In genomic region chr3:128749035-128749434, GRCh38 we compare ENCODE assay signal across 18 cellular contexts.
"Had no signal": no experiment of that assay in that cellular context is flagged by ENCODE, and none has a peak within 500 bp of the region (broad histone marks: within the 10 kb centered on the region; RNA-seq: fewer than 3 reads in every experiment).

No MANE protein-coding gene starts in this region.

- H3K27ac ChIP-seq: body of pancreas, tibial nerve had no signal

- FAIRE-seq: colon, TTC549 had no signal

- H3K9me3 ChIP-seq: body of pancreas had no signal

- H3K9me3 Mint-ChIP-seq: activated naive CD8-positive, alpha-beta T cell treated with anti-CD3 and anti-CD28 coated beads, Interleukin-2, amount 10 ng/mL, durations not matched to agents 7 days and 5 days; activated T-helper 2 cell treated with anti-CD3 and anti-CD28 coated beads, Interferon-gamma antibody, Interleukin-2, Interleukin-4, amounts not matched to agents 10 μg/mL and 5 μg/mL and 100 μg/mL, durations not matched to agents 14 hours and 24 hours and 36 hours; naive thymus-derived CD8-positive, alpha-beta T cell; T-helper 2 cell treated with Interferon-gamma antibody and Interleukin-4, amounts not matched to agents 5 μg/mL and 100 μg/mL, for 36 hours had no signal

- H3K4me3 Mint-ChIP-seq: activated naive CD8-positive, alpha-beta T cell treated with anti-CD3 and anti-CD28 coated beads, Interleukin-2, amount 10 ng/mL, durations not matched to agents 7 days and 5 days; T-helper 2 cell treated with Interferon-gamma antibody and Interleukin-4, amounts not matched to agents 5 μg/mL and 100 μg/mL, for 36 hours had no signal

- H3K27me3 ChIP-seq: body of pancreas, tibial nerve had no signal

- H3K27me3 Mint-ChIP-seq: activated naive CD8-positive, alpha-beta T cell treated with anti-CD3 and anti-CD28 coated beads, Interleukin-2, amount 10 ng/mL, durations not matched to agents 7 days and 5 days; naive thymus-derived CD8-positive, alpha-beta T cell had no signal

- H3K4me3 ChIP-seq: body of pancreas, tibial nerve had no signal

- H3K27ac Mint-ChIP-seq: activated naive CD8-positive, alpha-beta T cell treated with anti-CD3 and anti-CD28 coated beads, Interleukin-2, amount 10 ng/mL, durations not matched to agents 7 days and 5 days; activated T-helper 2 cell treated with anti-CD3 and anti-CD28 coated beads, Interferon-gamma antibody, Interleukin-2, Interleukin-4, amounts not matched to agents 10 μg/mL and 5 μg/mL and 100 μg/mL, durations not matched to agents 14 hours and 24 hours and 36 hours; T-helper 2 cell treated with Interferon-gamma antibody and Interleukin-4, amounts not matched to agents 5 μg/mL and 100 μg/mL, for 36 hours had no signal

- H3K4me1 ChIP-seq: body of pancreas had no signal

- DNase-seq: activated CD4-positive, alpha-beta T cell treated with anti-CD3 and anti-CD28 coated beads, Interleukin-2, amount 50 U/mL, for 4 hours; activated naive CD4-positive, alpha-beta T cell treated with Interleukin-2 at 50 U/mL for 16 hours; activated naive CD8-positive, alpha-beta T cell treated with anti-CD3 and anti-CD28 coated beads, Interleukin-2, amount 10 ng/mL, durations not matched to agents 7 days and 5 days; activated T-cell treated with anti-CD3 and anti-CD28 coated beads for 4 hours; amygdala; body of pancreas; caudate nucleus; mesenchymal stem cell; naive thymus-derived CD8-positive, alpha-beta T cell; stimulated activated CD4-positive, alpha-beta T cell treated with anti-CD3 and anti-CD28 coated beads, Interleukin-12 subunit alpha, Interleukin-12 subunit beta, amount 100 ng/mL, for 4 hours; stimulated activated CD4-positive, alpha-beta T cell treated with anti-CD3 and anti-CD28 coated beads, Interleukin-1b, Interleukin-23, amount 100 ng/mL, for 48 hours; stimulated activated CD8-positive, alpha-beta memory T cell treated with anti-CD3 and anti-CD28 coated beads, Interleukin-4, amount 100 ng/mL, for 48 hours; stimulated activated naive CD8-positive, alpha-beta T cell treated with anti-CD3 and anti-CD28 coated beads, Interleukin-15, Interleukin-2, amounts not matched to agents 100 U/mL and 50 U/mL, for 24 hours had no signal

- ATAC-seq: body of pancreas; naive thymus-derived CD8-positive, alpha-beta T cell; stimulated activated naive CD8-positive, alpha-beta T cell treated with anti-CD3 and anti-CD28 coated beads, Interleukin-15, Interleukin-2, amounts not matched to agents 100 U/mL and 50 U/mL, for 24 hours had no signal
